In the genomic region with DNA sequence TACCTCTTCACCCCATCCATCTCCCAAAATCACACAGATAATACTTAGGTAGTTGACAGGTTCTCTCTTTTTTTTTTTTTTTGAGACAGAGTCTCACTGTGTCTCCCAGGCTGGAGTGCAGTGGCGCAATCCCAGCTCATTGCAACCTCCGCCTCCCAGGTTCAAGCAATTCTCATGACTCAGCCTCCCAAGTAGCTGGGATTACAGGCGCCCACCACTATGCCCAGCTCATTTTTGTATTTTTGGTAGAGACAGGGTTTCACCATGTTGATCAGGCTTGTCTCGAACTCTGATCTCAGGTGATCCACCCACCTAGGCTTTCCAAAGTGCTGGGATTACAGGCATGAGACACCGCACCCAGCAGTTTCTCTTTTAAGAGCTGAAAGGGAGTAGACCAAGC, we compare ENCODE assay signal across 5 cellular contexts.
DNase-seq lines count a peak whose midpoint lies in the region; ATAC-seq and TF ChIP-seq lines count a peak whose summit lies in the region.
"Not testable (repeated sequence)": the region's sequence is repeated elsewhere in the genome, so short reads cannot be mapped to it uniquely, and the experiment has no call there.

No MANE protein-coding gene starts in this region.

- H2BK5ac ChIP-seq in IMR-90 (ENCODE audit: low read depth, low read length, poor library complexity, severe bottlenecking); trophoblast cell (ENCODE audit: low read depth, low read length, poor library complexity): not testable (repeated sequence)

- not testable (repeated sequence) for H3K9me1 ChIP-seq in IMR-90 (ENCODE audit: insufficient read depth, low read length)

- not testable (repeated sequence) for DNase-seq in HCT116 (ENCODE audit: low read depth, low spot score); IMR-90
- peak; percentile 4 for DNase-seq in fibroblast of mammary gland (ENCODE audit: low read depth)
- peak; percentile 41 to 55 for DNase-seq in trophoblast cell
- DNase-seq in gastrocnemius medialis = peak in 1 of 2 donors; percentile 51

- CTCF ChIA-PET in HCT116 (lab: Charles Lee); IMR-90 (lab: Yijun Ruan, JAX): not testable (repeated sequence)

- H2BK15ac ChIP-seq in IMR-90 (ENCODE audit: low read depth, low read length) = not testable (repeated sequence)

- not testable (repeated sequence) for H3K27ac ChIP-seq in HCT116 (ENCODE audit: low read depth, low read length); IMR-90 (ENCODE audit: insufficient read depth, low read length); trophoblast cell (ENCODE audit: low read depth, low read length)
- H3K27ac ChIP-seq in gastrocnemius medialis = peak overlapping the region; percentile 34 to 55 (median 43)

- POLR2A ChIA-PET in HCT116 (lab: Charles Lee) = interaction anchor here (1.5 kb wide), 1 partner anchor 82 kb away, joined by 3 read pairs; the partner anchor contains the start of gene UBE2T
- POLR2A ChIA-PET in IMR-90 (lab: Charles Lee; ENCODE audit: unreplicated experiment) = not testable (repeated sequence)

- H3K79me1 ChIP-seq in IMR-90 (ENCODE audit: low read depth in 1 of 2, low read length in 2 of 2); trophoblast cell (ENCODE audit: low read length): not testable (repeated sequence)

- not testable (repeated sequence) for BruUV-seq in HCT116 (replicated peaks; lab: Mats Ljungman, UMichigan); IMR-90 (replicated peaks; lab: Mats Ljungman, UMichigan)

- not testable (repeated sequence) for H3K4ac ChIP-seq in IMR-90 (ENCODE audit: low read depth, low read length); trophoblast cell (ENCODE audit: low read depth, low read length)

- H3K4me1 ChIP-seq in HCT116 (ENCODE audit: control insufficient read depth in 1 of 2, insufficient read depth in 2 of 2, low read length in 2 of 2); IMR-90 (ENCODE audit: control insufficient read depth, insufficient read depth, low read length); trophoblast cell (ENCODE audit: control insufficient read depth in 1 of 2, insufficient read depth in 2 of 2, low read length in 2 of 2): not testable (repeated sequence)
- H3K4me1 ChIP-seq in gastrocnemius medialis = peaks cover 17 to 25% of the 10 kb centered on the region in 2 donors

- not testable (repeated sequence) for H3K79me2 ChIP-seq in HCT116 (ENCODE audit: insufficient read depth, low read length); trophoblast cell (ENCODE audit: control insufficient read depth, insufficient read depth, low read length, poor library complexity)

- H3K14ac ChIP-seq in IMR-90 (replicated peaks; ENCODE audit: low read depth, low read length); trophoblast cell (ENCODE audit: low read length): not testable (repeated sequence)

- intact Hi-C loops in HCT116 (cut with micrococcal nuclease); IMR-90 (cut with micrococcal nuclease); gastrocnemius medialis (cut with DNase I; ENCODE audit: low total_unique reads): not testable (repeated sequence)

- H4K91ac ChIP-seq in IMR-90 (ENCODE audit: insufficient read depth, low read depth, low read length); trophoblast cell (ENCODE audit: low read depth, low read length): not testable (repeated sequence)

- H3K56ac ChIP-seq in IMR-90 (ENCODE audit: extremely low read depth, insufficient read depth, low read length) = not testable (repeated sequence)

- H2AFZ ChIP-seq in HCT116 (ENCODE audit: low read depth, low read length, poor library complexity, severe bottlenecking); IMR-90 (replicated peaks; ENCODE audit: low read length, poor library complexity); trophoblast cell (ENCODE audit: insufficient read depth, low read length, poor library complexity): not testable (repeated sequence)

- not testable (repeated sequence) for H3K9ac ChIP-seq in HCT116 (ENCODE audit: low read length); IMR-90 (ENCODE audit: low read depth, low read length); trophoblast cell (ENCODE audit: low read length)

- not testable (repeated sequence) for H4K12ac ChIP-seq in trophoblast cell (ENCODE audit: low read depth, low read length)

- TF ChIP-seq RAD21 in HCT116 (IDR thresholded peaks at IDR 0.05; ENCODE audit: low read depth); IMR-90 (IDR thresholded peaks at IDR 0.05; ENCODE audit: low read length): not testable (repeated sequence)

- ATAC-seq in HCT116; IMR-90 (ENCODE audit: low read depth): not testable (repeated sequence)
- peak; percentile 9 to 16 for ATAC-seq in gastrocnemius medialis

- not testable (repeated sequence) for H3K18ac ChIP-seq in IMR-90 (ENCODE audit: low read depth, low read length); trophoblast cell (ENCODE audit: low read length)

- dilution Hi-C loops in IMR-90 (cut with HindIII; ENCODE audit: low sequenced_read_pairs, unreplicated experiment) = not testable (repeated sequence)

- H3K27me3 ChIP-seq in HCT116 (ENCODE audit: insufficient read depth, low read length); IMR-90 (ENCODE audit: control insufficient read depth, insufficient read depth, low read length); trophoblast cell (ENCODE audit: insufficient read depth, low read length); gastrocnemius medialis: not testable (repeated sequence)

- RAD21 ChIA-PET in HCT116 (lab: Charles Lee; ENCODE audit: low non-redundant PET in 1 of 2, low total read pairs in 2 of 2, uncharacterized antibody in 2 of 2, unreplicated experiment in 2 of 2) = not testable (repeated sequence)

- not testable (repeated sequence) for H3K9me2 ChIP-seq in HCT116 (ENCODE audit: insufficient read depth)

- H4K5ac ChIP-seq in IMR-90 (ENCODE audit: low read depth, low read length) = not testable (repeated sequence)

- H3K23ac ChIP-seq in IMR-90 (ENCODE audit: low read depth, low read length); trophoblast cell (ENCODE audit: low read length): not testable (repeated sequence)

- not testable (repeated sequence) for H2AK5ac ChIP-seq in IMR-90 (ENCODE audit: low read depth, low read length); trophoblast cell (ENCODE audit: low read length)

- H4K20me1 ChIP-seq in HCT116 (ENCODE audit: insufficient read depth); IMR-90 (ENCODE audit: insufficient read depth, low read length): not testable (repeated sequence)

- no CpG with 5 or more reads among the region's 5 CpGs for WGBS in IMR-90 (ENCODE audit: extremely low coverage in 2 of 2, insufficient read length in 1 of 2), 2 experiments
- WGBS in trophoblast cell (ENCODE audit: extremely low coverage, insufficient coverage, insufficient read length) = no CpG with 5 or more reads among the region's 5 CpGs

- H2BK120ac ChIP-seq in IMR-90 (ENCODE audit: low read depth, low read length); trophoblast cell (ENCODE audit: insufficient read depth, low read length, poor library complexity): not testable (repeated sequence)

- not testable (repeated sequence) for H3K4me2 ChIP-seq in HCT116 (ENCODE audit: low read length); IMR-90 (ENCODE audit: low read depth, low read length); trophoblast cell (ENCODE audit: low read length)

- H2BK20ac ChIP-seq in IMR-90 (ENCODE audit: low read depth, low read length) = not testable (repeated sequence)

- not testable (repeated sequence) for TF ChIP-seq POLR2A in HCT116 (IDR thresholded peaks at IDR 0.05; ENCODE audit: borderline replicate concordance, extremely low read depth, insufficient read depth, insufficient read length); IMR-90 (IDR thresholded peaks at IDR 0.05; ENCODE audit: low read depth, low read length); gastrocnemius medialis (IDR thresholded peaks at IDR 0.05)

- not testable (repeated sequence) for H2AK9ac ChIP-seq in IMR-90 (replicated peaks; ENCODE audit: low read depth, low read length, poor library complexity)

- in situ Hi-C loops in IMR-90 (cut with MboI; ENCODE audit: low sequenced_read_pairs); gastrocnemius medialis (cut with MboI; ENCODE audit: low sequenced_read_pairs in 4 of 4): not testable (repeated sequence)

- H3K9me3 ChIP-seq in HCT116 (ENCODE audit: control insufficient read depth in 1 of 2, insufficient read depth in 1 of 2, low read depth in 1 of 2, low read length in 2 of 2); IMR-90 (ENCODE audit: control insufficient read depth, insufficient read depth, low read length); trophoblast cell (ENCODE audit: insufficient read depth, low read depth, low read length); gastrocnemius medialis: not testable (repeated sequence)

- TF ChIP-seq CTCF in HCT116 (IDR thresholded peaks at IDR 0.05 in 2 of 3, conservative IDR thresholded peaks at IDR 0.05 in 1 of 3; ENCODE audit: borderline replicate concordance in 1 of 3, insufficient read depth in 1 of 3, low read depth in 2 of 3, low read length in 2 of 3); IMR-90 (conservative IDR thresholded peaks at IDR 0.05; ENCODE audit: low read depth, low read length); fibroblast of mammary gland (conservative IDR thresholded peaks at IDR 0.05; ENCODE audit: control insufficient read depth, insufficient read depth, low read depth, low read length); gastrocnemius medialis (IDR thresholded peaks at IDR 0.05 in 4 of 5, conservative IDR thresholded peaks at IDR 0.05 in 1 of 5): not testable (repeated sequence)

- not testable (repeated sequence) for H3K4me3 ChIP-seq in HCT116 (replicated peaks in 1 of 2; ENCODE audit: low read depth in 1 of 2, low read length in 2 of 2); IMR-90 (ENCODE audit: insufficient read depth, low read depth, low read length); fibroblast of mammary gland (ENCODE audit: control insufficient read depth, low read depth, low read length); trophoblast cell (ENCODE audit: low read depth, low read length); gastrocnemius medialis

- not testable (repeated sequence) for H4K8ac ChIP-seq in IMR-90 (ENCODE audit: low read depth in 2 of 2, low read length in 2 of 2); trophoblast cell (ENCODE audit: low read depth, low read length)

- not testable (repeated sequence) for H2BK12ac ChIP-seq in trophoblast cell (ENCODE audit: low read length)

- H3K36me3 ChIP-seq in HCT116 (ENCODE audit: control insufficient read depth in 1 of 2, insufficient read depth in 2 of 2, low read length in 2 of 2); IMR-90 (ENCODE audit: control insufficient read depth, insufficient read depth, low read length); trophoblast cell (ENCODE audit: control insufficient read depth in 1 of 2, insufficient read depth in 2 of 2, low read length in 2 of 2): not testable (repeated sequence)
- H3K36me3 ChIP-seq in gastrocnemius medialis = peaks cover 0 to 27% of the 10 kb centered on the region in 2 donors
